15 cellular contexts compared by ENCODE assay signal in genomic region chr1:182698977-182699672, GRCh38. TPM values are rescaled to one million over a fixed set of nuclear protein-coding genes. Genes with fewer than 3 reads are reported as not detected.
A peak's percentile ranks its signal among the peaks of the same experiment; 100 is the strongest.
DNase-seq lines count a peak whose midpoint lies in the region; ATAC-seq and TF ChIP-seq lines count a peak whose summit lies in the region.
"Had no signal": no experiment of that assay in that cellular context is flagged by ENCODE, and none has a peak within 500 bp of the region (broad histone marks: within the 10 kb centered on the region; RNA-seq: fewer than 3 reads in every experiment).

No MANE protein-coding gene starts in this region.

- no peak overlapping the region for H3K27ac ChIP-seq in body of pancreas
- H3K27ac ChIP-seq in suprapubic skin: no peak overlapping the region
- H3K27ac ChIP-seq: GM23248, HL-60, right lobe of liver had no signal

- no peak for TF ChIP-seq CTCF in body of pancreas (IDR thresholded peaks at IDR 0.05)
- TF ChIP-seq CTCF in suprapubic skin (IDR thresholded peaks at IDR 0.05): no peak

- H3K4me3 ChIP-seq in body of pancreas: no peak overlapping the region
- peak overlapping the region; percentile 33 for H3K4me3 ChIP-seq in suprapubic skin
- H3K4me3 ChIP-seq: GM23248, right lobe of liver had no signal

- DNase-seq in NCI-H1694 (lab: John Stamatoyannopoulos, UW) (peak; percentile 29), body of pancreas (peak in 1 of 4 donors; percentile 15), left ventricle myocardium superior (peak; percentile 63), suprapubic skin (ENCODE audit: low spot score in 2 of 2) (peak; percentile 70 to 80)
- DNase-seq in stimulated activated CD8-positive, alpha-beta memory T cell treated with anti-CD3 and anti-CD28 coated beads, Interleukin-4, amount 100 ng/mL, for 48 hours: no peak
- DNase-seq: activated naive CD8-positive, alpha-beta T cell treated with anti-CD3 and anti-CD28 coated beads for 36 hours; CD8-positive, alpha-beta T cell; GM23248; naive thymus-derived CD8-positive, alpha-beta T cell; right lobe of liver; stimulated activated naive CD8-positive, alpha-beta T cell treated with anti-CD3 and anti-CD28 coated beads, Interleukin-15, Interleukin-2, amounts not matched to agents 100 U/mL and 50 U/mL, for 24 hours had no signal

- 64 to 75% methylated on average over 9 of the region's 9 CpGs for WGBS in body of pancreas, 2 donors
- 52% methylated on average over 9 of the region's 9 CpGs for WGBS in suprapubic skin

- TF ChIP-seq POLR2A in body of pancreas (IDR thresholded peaks at IDR 0.05): no peak
- no peak for TF ChIP-seq POLR2A in suprapubic skin (IDR thresholded peaks at IDR 0.05)
- no peak for TF ChIP-seq POLR2A in GM18505 (IDR thresholded peaks at IDR 0.05; ENCODE audit: borderline replicate concordance, extremely low read depth, insufficient read depth, insufficient read length)

- H3K36me3 ChIP-seq in body of pancreas (replicated peaks in 1 of 2; ENCODE audit: insufficient read depth in 1 of 2, low read depth in 2 of 2) (no peaks in the 10 kb centered on the region), suprapubic skin (no peaks in the 10 kb centered on the region)
- H3K36me3 ChIP-seq: right lobe of liver had no signal

- H3K27me3 ChIP-seq in body of pancreas (no peaks in the 10 kb centered on the region), suprapubic skin (peaks cover 3% of the 10 kb centered on the region)
- H3K27me3 ChIP-seq: right lobe of liver had no signal

- intact Hi-C loops in body of pancreas (cut with DNase I): no loop called here
- intact Hi-C loops in left ventricle myocardium superior (cut with micrococcal nuclease): no loop called here

- peak; percentile 4 for ATAC-seq in body of pancreas
- ATAC-seq in left ventricle myocardium superior: peak; percentile 77
- no peak for ATAC-seq in GM18505 (IDR thresholded peaks at IDR 0.05; ENCODE audit: unreplicated experiment)
- no peak for ATAC-seq in GM21717 (IDR thresholded peaks at IDR 0.05; ENCODE audit: unreplicated experiment)
- ATAC-seq: CD8-positive, alpha-beta T cell; naive thymus-derived CD8-positive, alpha-beta T cell; right lobe of liver; stimulated activated naive CD8-positive, alpha-beta T cell treated with anti-CD3 and anti-CD28 coated beads, Interleukin-15, Interleukin-2, amounts not matched to agents 100 U/mL and 50 U/mL, for 24 hours had no signal

- H3K4me1 ChIP-seq in body of pancreas (no peaks in the 10 kb centered on the region), suprapubic skin (peaks cover 15% of the 10 kb centered on the region)
- H3K4me1 ChIP-seq: right lobe of liver had no signal

- no peak for TF ChIP-seq EP300 in suprapubic skin (IDR thresholded peaks at IDR 0.05)

- H3K9me3 ChIP-seq in body of pancreas (no peaks in the 10 kb centered on the region), suprapubic skin (no peaks in the 10 kb centered on the region)
- H3K9me3 ChIP-seq: right lobe of liver had no signal

RNA-seq across cellular contexts. Expression of gene RGS8, which starts 14.7 kb away (rescaled TPM):
- total RNA-seq in body of pancreas (not detected), left ventricle myocardium superior (not detected), suprapubic skin (not detected)
- total RNA-seq: activated naive CD8-positive, alpha-beta T cell treated with anti-CD3 and anti-CD28 coated beads for 36 hours; CD8-positive, alpha-beta T cell; fibroblast of villous mesenchyme; GM23248; naive thymus-derived CD8-positive, alpha-beta T cell; right lobe of liver had no signal

Comparison
In these comparisons a context has a peak if more than half of its experiments do, and no peak if none do; other contexts are left out.
1. ATAC-seq: peak in body of pancreas (single experiment) and left ventricle myocardium superior (single experiment); none in GM18505 (single experiment) and GM21717 (single experiment).